8 cellular contexts compared by ENCODE assay signal in the genomic region with DNA sequence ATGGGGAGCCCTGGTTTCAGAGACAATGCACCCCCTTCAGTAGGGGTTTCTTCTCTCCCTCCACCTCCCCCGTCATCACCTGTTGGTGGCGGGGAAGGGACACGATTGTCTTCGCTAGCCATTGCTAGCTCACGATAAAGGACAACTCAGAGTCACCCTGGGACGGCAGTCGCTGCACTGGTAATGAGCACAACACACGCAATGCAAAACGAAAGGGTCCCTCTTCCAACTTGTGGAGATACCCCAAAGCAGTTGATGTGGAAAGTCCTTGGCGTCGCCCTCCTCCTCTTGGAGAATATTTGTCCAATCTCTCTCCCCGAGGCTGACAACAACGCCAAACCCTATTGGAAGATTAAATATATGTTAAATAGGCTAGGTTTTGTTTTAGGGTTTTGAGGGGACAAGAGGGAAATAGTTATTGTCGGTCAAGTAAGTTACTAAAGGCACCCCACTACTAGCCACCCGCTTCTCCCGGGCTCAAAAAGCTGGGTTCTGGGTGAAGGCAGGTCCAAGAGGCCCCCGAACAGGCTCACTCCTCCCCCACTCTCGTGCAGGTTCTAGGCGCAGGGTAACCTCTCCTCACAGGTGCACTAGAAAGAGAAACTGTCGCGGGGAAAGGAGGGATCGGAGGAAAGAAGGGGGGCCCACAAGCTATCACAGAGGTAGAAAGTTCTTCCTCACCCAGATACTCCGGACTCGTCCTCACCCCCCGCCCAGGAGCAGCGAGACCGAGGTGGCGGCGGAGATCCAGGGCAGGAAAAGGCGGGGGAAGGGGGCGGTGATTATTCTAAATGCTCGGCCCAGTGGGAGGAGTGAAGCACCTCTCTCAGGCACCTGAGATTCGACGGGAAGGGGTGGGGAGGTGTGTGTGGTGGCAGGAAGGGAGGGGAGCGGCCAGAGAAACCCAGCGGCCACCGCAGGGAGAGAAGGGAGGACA. TPM values are rescaled to one million over a fixed set of nuclear protein-coding genes. Genes with fewer than 3 reads are reported as not detected.
A peak's percentile ranks its signal among the peaks of the same experiment; 100 is the strongest.
DNase-seq lines count a peak whose midpoint lies in the region; ATAC-seq, FAIRE-seq and TF ChIP-seq lines count a peak whose summit lies in the region.

TSS of gene LRBA (minus strand) at position 764 of the 937 bp plus-strand sequence. CDS start at position 122, 642 bp downstream.

- H3K4me3 ChIP-seq in astrocyte (ENCODE audit: insufficient read depth, low read depth, low read length) (peak within 1 kb of the TSS; percentile 88), retinal pigment epithelial cell (ENCODE audit: low read length) (peak within 1 kb of the TSS; percentile 99)

- H3K36me3 Mint-ChIP-seq in astrocyte (ENCODE audit: low read depth, unreplicated experiment): peaks cover 2% of the 10 kb centered on the region

- no peaks in the 10 kb centered on the region for H3K36me3 ChIP-seq in astrocyte (ENCODE audit: insufficient read depth, low read length)

- no peaks in the 10 kb centered on the region for H3K9me3 Mint-ChIP-seq in astrocyte (ENCODE audit: unreplicated experiment)

- H2AFZ ChIP-seq in astrocyte (ENCODE audit: low read depth, low read length): peak within 1 kb of the TSS; percentile 100

- ATAC-seq in GM18502 (IDR thresholded peaks at IDR 0.05; ENCODE audit: poor library complexity, unreplicated experiment): peak; percentile 69
- peak; percentile 45 for ATAC-seq in HG02970 (IDR thresholded peaks at IDR 0.05; ENCODE audit: low FRiP score, unreplicated experiment)

- H3K4me1 ChIP-seq in astrocyte (ENCODE audit: insufficient read depth, low read length): peaks cover 10% of the 10 kb centered on the region

- no peak for FAIRE-seq in astrocyte (lab: Jason Lieb, UNC)

- H3K79me2 ChIP-seq in astrocyte (ENCODE audit: insufficient read depth, low read length): peaks cover 24% of the 10 kb centered on the region

- peak within 1 kb of the TSS; percentile 81 for H3K27ac Mint-ChIP-seq in astrocyte (ENCODE audit: unreplicated experiment)

- H3K4me2 ChIP-seq in astrocyte (ENCODE audit: low read length): peak within 1 kb of the TSS; percentile 92

- H3K27me3 ChIP-seq in astrocyte (ENCODE audit: insufficient read depth, low read length): no peaks in the 10 kb centered on the region

- peak within 1 kb of the TSS; percentile 99 for H3K4me3 Mint-ChIP-seq in astrocyte (ENCODE audit: unreplicated experiment)

- H3K4me1 Mint-ChIP-seq in astrocyte (ENCODE audit: low read depth, unreplicated experiment): peaks cover 10% of the 10 kb centered on the region

- H3K27me3 Mint-ChIP-seq in astrocyte (ENCODE audit: low read depth, unreplicated experiment): no peaks in the 10 kb centered on the region

- H3K27ac ChIP-seq in astrocyte (ENCODE audit: low read depth, low read length): peak within 1 kb of the TSS; percentile 81

- no peaks in the 10 kb centered on the region for H4K20me1 ChIP-seq in astrocyte (ENCODE audit: insufficient read depth, low read length)

- H3K9ac ChIP-seq in astrocyte (ENCODE audit: low read length): peak within 1 kb of the TSS; percentile 93

- TF ChIP-seq CTCF in astrocyte (IDR thresholded peaks at IDR 0.05; ENCODE audit: insufficient read depth, low read depth, low read length): no peak
- TF ChIP-seq CTCF in retinal pigment epithelial cell (conservative IDR thresholded peaks at IDR 0.05; ENCODE audit: low read depth, low read length): no peak

- H3K9me3 ChIP-seq in astrocyte (ENCODE audit: insufficient read depth, low read depth, low read length): no peaks in the 10 kb centered on the region

- peak; percentile 52 for DNase-seq in NCI-H187 treated with DMSO at 0.1 percent for 48 hours (lab: John Stamatoyannopoulos, UW)
- DNase-seq in T-helper 9 cell: peak; percentile 77
- peak; percentile 26 for DNase-seq in astrocyte (ENCODE audit: low read depth)
- peak; percentile 30 to 72 for DNase-seq in hippocampal formation (lab: John Stamatoyannopoulos, UW)
- DNase-seq in retinal pigment epithelial cell (ENCODE audit: low read depth): no peak
- no peak for DNase-seq in GOT3 (lab: John Stamatoyannopoulos, UW)

RNA-seq across cellular contexts. Expression of gene LRBA, which starts in this region (rescaled TPM):
- 24.2 and 25.3 TPM in 2 replicates for total RNA-seq in astrocyte

Comparison
In these comparisons a context has a peak if more than half of its experiments do, and no peak if none do; other contexts are left out.
1. DNase-seq: peak in NCI-H187 treated with DMSO at 0.1 percent for 48 hours (single experiment), T-helper 9 cell (single experiment), astrocyte (single experiment) and hippocampal formation (2 of 2); none in retinal pigment epithelial cell (single experiment) and GOT3 (single experiment).